ENCODE assay signal across 11 cellular contexts in the genomic region with DNA sequence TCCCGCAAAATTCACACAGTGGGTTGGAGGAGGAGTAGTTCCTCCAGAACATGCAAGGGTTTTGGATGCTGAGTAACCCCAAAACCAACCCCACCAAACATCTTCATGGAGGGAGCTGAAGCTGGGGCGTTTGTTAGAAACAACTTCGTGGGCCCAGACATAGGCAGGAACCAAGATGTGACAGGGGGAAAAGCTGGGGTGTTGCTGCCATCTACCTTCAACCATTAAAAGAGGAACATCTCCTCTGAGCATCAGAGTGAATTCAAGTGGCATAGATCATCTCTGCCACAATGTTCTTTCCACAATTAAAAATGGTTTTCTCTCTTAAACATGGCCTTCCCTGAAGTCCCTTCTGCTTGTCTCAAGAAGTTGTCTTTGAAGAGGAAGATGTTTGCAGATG. TPM values are rescaled to one million over a fixed set of nuclear protein-coding genes. Genes with fewer than 3 reads are reported as not detected.
DNase-seq lines count a peak whose midpoint lies in the region; ATAC-seq, FAIRE-seq and TF ChIP-seq lines count a peak whose summit lies in the region.
"Had no signal": no experiment of that assay in that cellular context is flagged by ENCODE, and none has a peak within 500 bp of the region (broad histone marks: within the 10 kb centered on the region; RNA-seq: fewer than 3 reads in every experiment).

No MANE protein-coding gene starts in this region.

- H3K9me3 Mint-ChIP-seq in natural killer cell, result no peaks in the 10 kb centered on the region
- no peaks in the 10 kb centered on the region for H3K9me3 Mint-ChIP-seq in natural killer cell treated with Interleukin-12 subunit alpha and Interleukin-12 subunit beta and Interleukin-15 and Interleukin-18, amount 100 ng/mL, for 72 hours
- no peaks in the 10 kb centered on the region for H3K9me3 Mint-ChIP-seq in activated CD4-positive, alpha-beta T cell treated with anti-CD3 and anti-CD28 coated beads, Interleukin-2, amount 10 ng/mL, durations not matched to agents 7 days and 5 days

- no peak overlapping the region for H3K27ac ChIP-seq in gastrocnemius medialis
- H3K27ac ChIP-seq: HL-60, thoracic aorta had no signal

- H3K27ac Mint-ChIP-seq in natural killer cell, result peak overlapping the region; percentile 6 to 15
- H3K27ac Mint-ChIP-seq in natural killer cell treated with Interleukin-12 subunit alpha and Interleukin-12 subunit beta and Interleukin-15 and Interleukin-18, amount 100 ng/mL, for 72 hours, result peak overlapping the region in 1 of 2 donors; percentile 28
- no peak overlapping the region for H3K27ac Mint-ChIP-seq in activated CD4-positive, alpha-beta T cell treated with anti-CD3 and anti-CD28 coated beads, Interleukin-2, amount 10 ng/mL, durations not matched to agents 7 days and 5 days

- H3K4me3 Mint-ChIP-seq in natural killer cell, result no peak overlapping the region
- H3K4me3 Mint-ChIP-seq in natural killer cell treated with Interleukin-12 subunit alpha and Interleukin-12 subunit beta and Interleukin-15 and Interleukin-18, amount 100 ng/mL, for 72 hours, result no peak overlapping the region
- H3K4me3 Mint-ChIP-seq in activated CD4-positive, alpha-beta T cell treated with anti-CD3 and anti-CD28 coated beads, Interleukin-2, amount 10 ng/mL, durations not matched to agents 7 days and 5 days, result no peak overlapping the region

- TF ChIP-seq CTCF in natural killer cell (IDR thresholded peaks at IDR 0.05) (peak; percentile 15), gastrocnemius medialis (IDR thresholded peaks at IDR 0.05 in 4 of 5, conservative IDR thresholded peaks at IDR 0.05 in 1 of 5) (no peak)

- H3K27me3 ChIP-seq in gastrocnemius medialis, result no peaks in the 10 kb centered on the region

- no peaks in the 10 kb centered on the region for H3K36me3 Mint-ChIP-seq in natural killer cell
- H3K36me3 Mint-ChIP-seq in natural killer cell treated with Interleukin-12 subunit alpha and Interleukin-12 subunit beta and Interleukin-15 and Interleukin-18, amount 100 ng/mL, for 72 hours, result no peaks in the 10 kb centered on the region
- H3K36me3 Mint-ChIP-seq in activated CD4-positive, alpha-beta T cell treated with anti-CD3 and anti-CD28 coated beads, Interleukin-2, amount 10 ng/mL, durations not matched to agents 7 days and 5 days (ENCODE audit: low read depth), result peaks cover 23% of the 10 kb centered on the region

- intact Hi-C loops in natural killer cell (cut with micrococcal nuclease), result loop anchor here (1.0 kb wide), 2 partner anchors 20 to 58 kb away; no protein-coding TSS in a partner anchor
- intact Hi-C loops in gastrocnemius medialis (cut with DNase I; ENCODE audit: low total_unique reads), result no loop called here

- DNase-seq in natural killer cell, result no peak
- DNase-seq in natural killer cell treated with Interleukin-12 subunit alpha and Interleukin-12 subunit beta and Interleukin-15 and Interleukin-18, amount 100 ng/mL, for 72 hours (ENCODE audit: low spot score), result no peak
- peak; percentile 14 for DNase-seq in activated CD4-positive, alpha-beta T cell treated with anti-CD3 and anti-CD28 coated beads, Interleukin-2, amount 10 ng/mL, durations not matched to agents 7 days and 5 days
- no peak for DNase-seq in gastrocnemius medialis
- DNase-seq in H54 (ENCODE audit: insufficient read length, low spot score), result no peak
- DNase-seq in NCI-H510A (lab: John Stamatoyannopoulos, UW), result no peak
- no peak for DNase-seq in stimulated activated CD4-positive, alpha-beta T cell treated with anti-CD3 and anti-CD28 coated beads, Interleukin-15, amount 100 ng/mL, for 24 hours

- no peak overlapping the region for H3K4me3 ChIP-seq in gastrocnemius medialis
- H3K4me3 ChIP-seq: thoracic aorta had no signal

- POLR2A ChIA-PET in activated CD4-positive, alpha-beta T cell treated with anti-CD3 and anti-CD28 coated beads, Interleukin-2, amount 10 ng/mL, durations not matched to agents 7 days and 5 days (lab: Charles Lee), result no interaction called here

- H3K27me3 Mint-ChIP-seq in natural killer cell (ENCODE audit: low read depth in 2 of 2), result no peaks in the 10 kb centered on the region
- no peaks in the 10 kb centered on the region for H3K27me3 Mint-ChIP-seq in natural killer cell treated with Interleukin-12 subunit alpha and Interleukin-12 subunit beta and Interleukin-15 and Interleukin-18, amount 100 ng/mL, for 72 hours
- H3K27me3 Mint-ChIP-seq in activated CD4-positive, alpha-beta T cell treated with anti-CD3 and anti-CD28 coated beads, Interleukin-2, amount 10 ng/mL, durations not matched to agents 7 days and 5 days, result no peaks in the 10 kb centered on the region

- H3K9me3 ChIP-seq in gastrocnemius medialis, result no peaks in the 10 kb centered on the region
- H3K9me3 ChIP-seq: thoracic aorta had no signal

- H3K4me1 Mint-ChIP-seq in natural killer cell, result peaks cover 55 to 60% of the 10 kb centered on the region in 2 donors
- peaks cover 32 to 43% of the 10 kb centered on the region in 2 donors for H3K4me1 Mint-ChIP-seq in natural killer cell treated with Interleukin-12 subunit alpha and Interleukin-12 subunit beta and Interleukin-15 and Interleukin-18, amount 100 ng/mL, for 72 hours (ENCODE audit: low read depth in 2 of 2)
- H3K4me1 Mint-ChIP-seq in activated CD4-positive, alpha-beta T cell treated with anti-CD3 and anti-CD28 coated beads, Interleukin-2, amount 10 ng/mL, durations not matched to agents 7 days and 5 days, result peaks cover 1% of the 10 kb centered on the region

- no peaks in the 10 kb centered on the region for H3K4me1 ChIP-seq in gastrocnemius medialis

- FAIRE-seq in H54 (lab: Jason Lieb, UNC), result no peak
- FAIRE-seq: frontal cortex had no signal

- ATAC-seq in natural killer cell (peak; percentile 61 to 87 (median 80)), HG02885 (IDR thresholded peaks at IDR 0.05; ENCODE audit: poor library complexity, unreplicated experiment) (peak; percentile 64), gastrocnemius medialis (no peak)
- ATAC-seq in natural killer cell treated with Interleukin-12 subunit alpha and Interleukin-12 subunit beta and Interleukin-15 and Interleukin-18, amount 100 ng/mL, for 72 hours, result no peak

- TF ChIP-seq POLR2A in gastrocnemius medialis (IDR thresholded peaks at IDR 0.05) (no peak), H54 (IDR thresholded peaks at IDR 0.05; ENCODE audit: low read depth, low read length) (no peak)

- in situ Hi-C loops in gastrocnemius medialis (cut with MboI; ENCODE audit: low sequenced_read_pairs in 4 of 4), result no loop called here

- no peaks in the 10 kb centered on the region for H3K36me3 ChIP-seq in gastrocnemius medialis
- H3K36me3 ChIP-seq: thoracic aorta had no signal

- CTCF ChIA-PET in activated CD4-positive, alpha-beta T cell treated with anti-CD3 and anti-CD28 coated beads, Interleukin-2, amount 10 ng/mL, durations not matched to agents 7 days and 5 days (lab: Charles Lee), result interaction anchor here (1.3 kb wide), 1 partner anchor 25 kb away, joined by 3 read pairs; no protein-coding TSS in a partner anchor

RNA-seq across cellular contexts. Expression of a gene that starts 20.5 kb away (rescaled TPM):
- 100 to 1,000 TPM in 2 of 3 donors, 10 to 100 TPM in 1; 86.9 to 136 (median 101) TPM for total RNA-seq in natural killer cell
- total RNA-seq in natural killer cell treated with Interleukin-12 subunit alpha and Interleukin-12 subunit beta and Interleukin-15 and Interleukin-18, amount 100 ng/mL, for 72 hours, result 10 to 100 TPM; 34.5 to 44.1 TPM
- 10 to 100 TPM; 31.6 TPM for total RNA-seq in activated CD4-positive, alpha-beta T cell treated with anti-CD3 and anti-CD28 coated beads, Interleukin-2, amount 10 ng/mL, durations not matched to agents 7 days and 5 days
- under 1 TPM in 3 of 4 donors, not detected in 1; 0.13 to 0.87 (median 0.19) TPM for total RNA-seq in gastrocnemius medialis

RNA-seq across cellular contexts. Expression of a gene that starts 37.9 kb away (rescaled TPM):
- total RNA-seq in natural killer cell, result 10 to 100 TPM in 2 of 3 donors, 1 to 10 TPM in 1; 8.6 to 14.7 (median 14.2) TPM
- 10 to 100 TPM; 17.8 to 21.0 TPM for total RNA-seq in natural killer cell treated with Interleukin-12 subunit alpha and Interleukin-12 subunit beta and Interleukin-15 and Interleukin-18, amount 100 ng/mL, for 72 hours
- 10 to 100 TPM; 15.8 to 16.0 TPM for total RNA-seq in activated CD4-positive, alpha-beta T cell treated with anti-CD3 and anti-CD28 coated beads, Interleukin-2, amount 10 ng/mL, durations not matched to agents 7 days and 5 days
- 1 to 10 TPM; 1.9 to 5.3 (median 3.4) TPM for total RNA-seq in gastrocnemius medialis

Comparison
In these comparisons a context has a peak if more than half of its experiments do, and no peak if none do; other contexts are left out.
1. ATAC-seq: peak in natural killer cell (3 of 3) and HG02885 (single experiment); none in natural killer cell treated with Interleukin-12 subunit alpha and Interleukin-12 subunit beta and Interleukin-15 and Interleukin-18, amount 100 ng/mL, for 72 hours (0 of 2) and gastrocnemius medialis (0 of 2).
2. RNA of a gene that starts 20.5 kb away (total RNA-seq): 86.9 to 136 TPM in natural killer cell, 34.5 to 44.1 TPM in natural killer cell treated with Interleukin-12 subunit alpha and Interleukin-12 subunit beta and Interleukin-15 and Interleukin-18, amount 100 ng/mL, for 72 hours and 31.6 TPM in activated CD4-positive, alpha-beta T cell treated with anti-CD3 and anti-CD28 coated beads, Interleukin-2, amount 10 ng/mL, durations not matched to agents 7 days and 5 days; 0.13 to 0.87 TPM in gastrocnemius medialis; every median in the first group is over 10 times any median in the second.